In the genomic region with DNA sequence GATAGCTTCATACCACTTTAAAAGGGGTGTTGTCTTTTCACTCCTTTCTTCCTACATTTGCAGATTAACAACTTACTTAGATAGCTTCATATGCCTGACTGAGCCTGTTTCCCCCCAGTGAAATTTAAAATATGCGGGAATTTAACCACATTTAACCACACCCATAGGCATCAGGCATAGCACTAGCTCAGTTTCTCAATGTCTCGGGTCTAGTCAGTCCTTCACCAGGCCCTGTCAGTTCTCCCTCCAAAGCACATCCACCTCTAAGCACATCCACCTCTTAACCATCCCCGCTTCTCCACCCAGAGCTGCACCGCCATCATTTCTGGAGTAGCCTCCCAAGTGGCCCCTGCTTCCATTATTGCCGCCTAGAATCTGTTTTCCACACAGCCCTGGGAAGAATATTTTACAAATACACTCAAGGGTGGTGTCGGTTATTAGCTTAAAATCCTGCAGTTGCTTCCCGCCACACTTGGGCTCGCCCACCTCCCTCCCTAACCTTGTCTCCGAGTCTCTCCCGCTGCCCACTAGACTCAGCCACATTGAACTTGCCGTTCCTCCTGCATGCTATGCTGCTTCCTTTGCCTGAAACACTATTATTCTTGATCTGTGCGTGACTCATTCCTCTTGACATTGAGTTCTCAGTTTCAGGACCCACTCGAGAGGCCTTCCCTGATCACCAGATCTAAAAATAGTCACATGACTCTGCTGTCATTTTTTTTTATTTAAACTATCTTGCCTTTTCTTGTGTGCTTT, we compare ENCODE assay signal across 8 cellular contexts.
A peak's percentile ranks its signal among the peaks of the same experiment; 100 is the strongest.
DNase-seq lines count a peak whose midpoint lies in the region; ATAC-seq and TF ChIP-seq lines count a peak whose summit lies in the region.

No MANE protein-coding gene starts in this region.

- no peak overlapping the region for H3K4me3 Mint-ChIP-seq in activated naive CD4-positive, alpha-beta T cell treated with anti-CD3 and anti-CD28 coated beads for 36 hours
- no peak overlapping the region for H3K4me3 Mint-ChIP-seq in activated naive CD4-positive, alpha-beta T cell treated with anti-CD3 and anti-CD28 coated beads, Interleukin-2, amount 10 ng/mL, durations not matched to agents 7 days and 5 days

- H3K27me3 Mint-ChIP-seq in activated naive CD4-positive, alpha-beta T cell treated with anti-CD3 and anti-CD28 coated beads for 36 hours (ENCODE audit: low read depth) = no peaks in the 10 kb centered on the region
- H3K27me3 Mint-ChIP-seq in activated naive CD4-positive, alpha-beta T cell treated with anti-CD3 and anti-CD28 coated beads, Interleukin-2, amount 10 ng/mL, durations not matched to agents 7 days and 5 days = peaks cover 13% of the 10 kb centered on the region

- TF ChIP-seq CTCF in RWPE1 (conservative IDR thresholded peaks at IDR 0.05; ENCODE audit: low read depth) (no peak), fibroblast of the aortic adventitia (IDR thresholded peaks at IDR 0.05; ENCODE audit: insufficient read depth, low read length) (no peak)

- H3K9me3 Mint-ChIP-seq in activated naive CD4-positive, alpha-beta T cell treated with anti-CD3 and anti-CD28 coated beads for 36 hours = no peaks in the 10 kb centered on the region
- no peaks in the 10 kb centered on the region for H3K9me3 Mint-ChIP-seq in activated naive CD4-positive, alpha-beta T cell treated with anti-CD3 and anti-CD28 coated beads, Interleukin-2, amount 10 ng/mL, durations not matched to agents 7 days and 5 days

- POLR2A ChIA-PET in RWPE1 (lab: Yijun Ruan, JAX; ENCODE audit: low non-redundant PET) = interaction anchor here (0.6 to 1.1 kb wide), 4 partner anchors 32 to 49 kb away, joined by 3 to 5 read pairs (median 4); no protein-coding TSS in a partner anchor

- no peaks in the 10 kb centered on the region for H3K36me3 Mint-ChIP-seq in activated naive CD4-positive, alpha-beta T cell treated with anti-CD3 and anti-CD28 coated beads for 36 hours (ENCODE audit: low read depth)
- H3K36me3 Mint-ChIP-seq in activated naive CD4-positive, alpha-beta T cell treated with anti-CD3 and anti-CD28 coated beads, Interleukin-2, amount 10 ng/mL, durations not matched to agents 7 days and 5 days = no peaks in the 10 kb centered on the region

- peak; percentile 68 for ATAC-seq in HG02981 (IDR thresholded peaks at IDR 0.05; ENCODE audit: unreplicated experiment)

- DNase-seq in activated naive CD4-positive, alpha-beta T cell treated with anti-CD3 and anti-CD28 coated beads for 36 hours = peak; percentile 54
- no peak for DNase-seq in activated naive CD4-positive, alpha-beta T cell treated with anti-CD3 and anti-CD28 coated beads, Interleukin-2, amount 10 ng/mL, durations not matched to agents 7 days and 5 days
- DNase-seq in RWPE1 (ENCODE audit: low spot score) (peak; percentile 68), fibroblast of the aortic adventitia (ENCODE audit: low read depth) (peak; percentile 82), NCI-H69 (lab: John Stamatoyannopoulos, UW) (no peak), middle frontal gyrus (ENCODE audit: extremely low spot score, low spot score) (no peak)
- peak; percentile 37 for DNase-seq in stimulated activated CD8-positive, alpha-beta memory T cell treated with anti-CD3 and anti-CD28 coated beads, Interleukin-4, amount 100 ng/mL, for 48 hours

- H3K27ac ChIP-seq in RWPE1 = peak overlapping the region; percentile 82

- intact Hi-C loops in activated naive CD4-positive, alpha-beta T cell treated with anti-CD3 and anti-CD28 coated beads for 36 hours (cut with micrococcal nuclease) = loop anchor here (1.0 to 5.0 kb wide), 6 partner anchors 34 to 650 kb away; a partner anchor contains a TSS

- H3K4me1 Mint-ChIP-seq in activated naive CD4-positive, alpha-beta T cell treated with anti-CD3 and anti-CD28 coated beads for 36 hours (ENCODE audit: low read depth) = peaks cover 15% of the 10 kb centered on the region
- peaks cover 23% of the 10 kb centered on the region for H3K4me1 Mint-ChIP-seq in activated naive CD4-positive, alpha-beta T cell treated with anti-CD3 and anti-CD28 coated beads, Interleukin-2, amount 10 ng/mL, durations not matched to agents 7 days and 5 days

- CTCF ChIA-PET in activated naive CD4-positive, alpha-beta T cell treated with anti-CD3 and anti-CD28 coated beads for 36 hours (lab: Charles Lee) = interaction anchor here (0.5 to 7.5 kb wide), 37 partner anchors 16 to 758 kb away, joined by 3 to 131 read pairs (median 4); no protein-coding TSS in a partner anchor
- CTCF ChIA-PET in activated naive CD4-positive, alpha-beta T cell treated with anti-CD3 and anti-CD28 coated beads, Interleukin-2, amount 10 ng/mL, durations not matched to agents 7 days and 5 days (lab: Charles Lee) = interaction anchor here (0.6 to 7.0 kb wide), 23 partner anchors 15 to 417 kb away, joined by 3 to 104 read pairs (median 6); no protein-coding TSS in a partner anchor
- CTCF ChIA-PET in RWPE1 (lab: Yijun Ruan, JAX) = interaction anchor here (0.5 to 3.5 kb wide), 7 partner anchors 11 to 466 kb away, joined by 3 to 21 read pairs (median 4); no protein-coding TSS in a partner anchor

- no peak overlapping the region for H3K27ac Mint-ChIP-seq in activated naive CD4-positive, alpha-beta T cell treated with anti-CD3 and anti-CD28 coated beads for 36 hours
- no peak overlapping the region for H3K27ac Mint-ChIP-seq in activated naive CD4-positive, alpha-beta T cell treated with anti-CD3 and anti-CD28 coated beads, Interleukin-2, amount 10 ng/mL, durations not matched to agents 7 days and 5 days

- no peak overlapping the region for H3K4me3 ChIP-seq in fibroblast of the aortic adventitia (ENCODE audit: low read depth, low read length)

Comparison
In these comparisons a context has a peak if more than half of its experiments do, and no peak if none do; other contexts are left out.
1. DNase-seq: peak in activated naive CD4-positive, alpha-beta T cell treated with anti-CD3 and anti-CD28 coated beads for 36 hours (single experiment), RWPE1 (single experiment), fibroblast of the aortic adventitia (single experiment) and stimulated activated CD8-positive, alpha-beta memory T cell treated with anti-CD3 and anti-CD28 coated beads, Interleukin-4, amount 100 ng/mL, for 48 hours (single experiment); none in activated naive CD4-positive, alpha-beta T cell treated with anti-CD3 and anti-CD28 coated beads, Interleukin-2, amount 10 ng/mL, durations not matched to agents 7 days and 5 days (single experiment), NCI-H69 (single experiment) and middle frontal gyrus (single experiment).